ENCODE assay signal across 22 cellular contexts in genomic region chr4:38367642-38368189, GRCh38.
DNase-seq lines count a peak whose midpoint lies in the region; ATAC-seq and TF ChIP-seq lines count a peak whose summit lies in the region.
"Had no signal": no experiment of that assay in that cellular context is flagged by ENCODE, and none has a peak within 500 bp of the region (broad histone marks: within the 10 kb centered on the region; RNA-seq: fewer than 3 reads in every experiment).

No MANE protein-coding gene starts in this region.

- H3K4me1 ChIP-seq in GM23248 (ENCODE audit: insufficient read depth) (peaks cover 21% of the 10 kb centered on the region), gastroesophageal sphincter (peaks cover 4 to 33% (median 21%) of the 10 kb centered on the region in 3 donors), right lobe of liver (peaks cover 0 to 23% (median 6%) of the 10 kb centered on the region in 4 donors)

- TF ChIP-seq POLR2A in gastroesophageal sphincter (IDR thresholded peaks at IDR 0.05), result no peak
- no peak for TF ChIP-seq POLR2A in right lobe of liver (IDR thresholded peaks at IDR 0.05)

- H3K36me3 ChIP-seq in GM23248 (ENCODE audit: low read depth), result no peaks in the 10 kb centered on the region
- H3K36me3 ChIP-seq in gastroesophageal sphincter, result no peaks in the 10 kb centered on the region
- no peaks in the 10 kb centered on the region for H3K36me3 ChIP-seq in right lobe of liver

- no peak overlapping the region for H3K9ac ChIP-seq in GM23248

- ATAC-seq in gastroesophageal sphincter (peak; percentile 31), right lobe of liver (peak; percentile 29 to 54 (median 46)), sciatic nerve (peak; percentile 73), HG02852 (IDR thresholded peaks at IDR 0.05; ENCODE audit: unreplicated experiment) (no peak)
- ATAC-seq: CD8-positive, alpha-beta T cell; PC-3; SK-N-SH treated with all-trans-retinoic acid at 6 μM for 48 hours had no signal

- DNase-seq in GM23248 (peak; percentile 14), right lobe of liver (no peak), sciatic nerve (ENCODE audit: low spot score) (no peak), posterior vena cava (ENCODE audit: low spot score) (no peak), NCI-H1417 (lab: John Stamatoyannopoulos, UW) (no peak)
- DNase-seq in effector CD8-positive, alpha-beta T cell (lab: John Stamatoyannopoulos, UW), result no peak
- DNase-seq: CD8-positive, alpha-beta T cell; DMS79 treated with DMSO at 0.1 percent for 48 hours; H9; Karpas-422; MM.1S; NCI-H1092 treated with DMSO at 0.1 percent for 48 hours; NCI-H1694; NCI-H2081 treated with DMSO at 0.1 percent for 48 hours; NCI-H2227 treated with DMSO at 0.1 percent for 48 hours; NCI-H524; PC-3; SIG-M5 had no signal

- H3K27ac ChIP-seq in GM23248, result no peak overlapping the region
- peak overlapping the region; percentile 7 to 42 (median 26) for H3K27ac ChIP-seq in gastroesophageal sphincter
- peak overlapping the region in 1 of 3 donors; percentile 64 for H3K27ac ChIP-seq in right lobe of liver
- H3K27ac ChIP-seq: RWPE1 had no signal

- no peaks in the 10 kb centered on the region; the same call in 1 of the 2 replicates for H3K27me3 ChIP-seq in GM23248 (replicated peaks; ENCODE audit: insufficient read depth)
- no peaks in the 10 kb centered on the region for H3K27me3 ChIP-seq in gastroesophageal sphincter
- no peaks in the 10 kb centered on the region for H3K27me3 ChIP-seq in right lobe of liver

- TF ChIP-seq CTCF in gastroesophageal sphincter (IDR thresholded peaks at IDR 0.05) (no peak), right lobe of liver (IDR thresholded peaks at IDR 0.05) (no peak)

- no peak overlapping the region for H3K4me2 ChIP-seq in GM23248 (ENCODE audit: unreplicated experiment)

- 31 to 38% methylated on average over 4 of the region's 4 CpGs for WGBS in GM23248 (ENCODE audit: low coverage in 1 of 2, low lambda C conversion rate in 2 of 2, missing lambda C conversion rate in 2 of 2), 2 experiments
- WGBS in gastroesophageal sphincter (ENCODE audit: low coverage in 1 of 2), 2 donors, result 9 to 14% methylated on average over 3 to 4 of the region's 4 CpGs
- 72% methylated on average over 4 of the region's 4 CpGs for WGBS in right lobe of liver (ENCODE audit: insufficient coverage, low coverage, low lambda C conversion rate, missing lambda C conversion rate)

- peaks cover 12% of the 10 kb centered on the region for H3F3A ChIP-seq in GM23248 (ENCODE audit: insufficient read depth)

- no peak overlapping the region for H2AFZ ChIP-seq in GM23248

- H3K4me3 ChIP-seq in GM23248, result no peak overlapping the region
- no peak overlapping the region for H3K4me3 ChIP-seq in gastroesophageal sphincter
- no peak overlapping the region for H3K4me3 ChIP-seq in right lobe of liver

- H3K9me2 ChIP-seq in GM23248 (ENCODE audit: insufficient read depth), result no peaks in the 10 kb centered on the region

- H4K20me1 ChIP-seq in GM23248 (ENCODE audit: insufficient read depth), result no peaks in the 10 kb centered on the region

- intact Hi-C loops in right lobe of liver (cut with DNase I), result no loop called here
- intact Hi-C loops in sciatic nerve (cut with DNase I), result no loop called here
- intact Hi-C loops in posterior vena cava (cut with DNase I), result no loop called here

- H3K9me3 ChIP-seq in GM23248 (ENCODE audit: low read depth) (no peaks in the 10 kb centered on the region), gastroesophageal sphincter (no peaks in the 10 kb centered on the region), right lobe of liver (no peaks in the 10 kb centered on the region)

- no peaks in the 10 kb centered on the region for H3K79me2 ChIP-seq in GM23248 (ENCODE audit: insufficient read depth)

- TF ChIP-seq EP300 in gastroesophageal sphincter (IDR thresholded peaks at IDR 0.05), result no peak

- in situ Hi-C loops in GM23248 (cut with MboI), result no loop called here
